19 cellular contexts compared by ENCODE assay signal in the genomic region with DNA sequence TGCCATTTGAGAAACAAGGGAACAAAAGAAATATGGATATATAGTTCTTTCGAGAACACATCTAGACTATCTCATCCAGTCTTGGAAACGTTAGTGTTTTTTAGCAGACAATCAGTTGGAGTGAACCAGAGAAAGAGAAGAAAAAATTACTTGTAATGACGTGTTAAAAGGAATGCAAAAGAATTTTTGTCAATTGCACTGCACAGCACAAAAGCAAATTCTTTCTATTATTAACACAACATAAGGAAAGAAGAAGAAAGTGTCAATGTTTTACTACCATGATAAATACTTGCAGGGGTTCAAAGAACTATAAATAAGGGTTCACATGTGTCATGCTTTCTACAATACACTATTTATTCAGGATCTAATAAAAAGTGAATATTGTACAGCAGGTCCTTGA. TPM values are rescaled to one million over a fixed set of nuclear protein-coding genes. Genes with fewer than 3 reads are reported as not detected.
"Had no signal": no experiment of that assay in that cellular context is flagged by ENCODE, and none has a peak within 500 bp of the region (broad histone marks: within the 10 kb centered on the region; RNA-seq: fewer than 3 reads in every experiment).

No MANE protein-coding gene starts in this region.

- H3K4me1 Mint-ChIP-seq: activated CD4-positive, alpha-beta T cell treated with anti-CD3 and anti-CD28 coated beads for 36 hours; activated naive CD8-positive, alpha-beta T cell treated with anti-CD3 and anti-CD28 coated beads for 36 hours; naive B cell had no signal

- DNase-seq: activated CD4-positive, alpha-beta memory T cell treated with anti-CD3 and anti-CD28 coated beads, Interleukin-2, amount 10 ng/mL, durations not matched to agents 7 days and 5 days; activated CD4-positive, alpha-beta T cell treated with anti-CD3 and anti-CD28 coated beads for 36 hours; activated gamma-delta T cell treated with Interleukin-2 at 50 U/mL for 16 hours; activated naive CD8-positive, alpha-beta T cell treated with anti-CD3 and anti-CD28 coated beads for 36 hours; activated T-cell treated with anti-CD3 and anti-CD28 coated beads, Interleukin-2, amount 50 U/mL, for 48 hours; aorta; colonic mucosa; hippocampal formation; kidney glomerular epithelial cell; naive B cell; psoas muscle; right lobe of liver; stimulated activated CD4-positive, alpha-beta T cell treated with anti-CD3 and anti-CD28 coated beads, Interleukin-2, amount 100 ng/mL, for 24 hours; stimulated activated naive CD4-positive, alpha-beta T cell treated with Interleukin-2 at 50 U/mL for 16 hours; WERI-Rb-1 had no signal

- H3K27ac ChIP-seq: cardiac muscle cell, colonic mucosa, psoas muscle, right lobe of liver, suprapubic skin, WERI-Rb-1 had no signal

- H3K9me3 ChIP-seq: colonic mucosa, psoas muscle, right lobe of liver, suprapubic skin had no signal

- H3K4me3 ChIP-seq: cardiac muscle cell, colonic mucosa, psoas muscle, right lobe of liver, suprapubic skin had no signal

- H3K4me3 Mint-ChIP-seq: activated CD4-positive, alpha-beta memory T cell treated with anti-CD3 and anti-CD28 coated beads, Interleukin-2, amount 10 ng/mL, durations not matched to agents 7 days and 5 days; activated CD4-positive, alpha-beta T cell treated with anti-CD3 and anti-CD28 coated beads for 36 hours; activated naive CD8-positive, alpha-beta T cell treated with anti-CD3 and anti-CD28 coated beads for 36 hours; naive B cell had no signal

- H3K27me3 ChIP-seq: cardiac muscle cell, colonic mucosa, right lobe of liver, suprapubic skin had no signal

- H3K9me3 Mint-ChIP-seq: activated CD4-positive, alpha-beta memory T cell treated with anti-CD3 and anti-CD28 coated beads, Interleukin-2, amount 10 ng/mL, durations not matched to agents 7 days and 5 days; activated naive CD8-positive, alpha-beta T cell treated with anti-CD3 and anti-CD28 coated beads for 36 hours had no signal

- H3K36me3 ChIP-seq: cardiac muscle cell, colonic mucosa, right lobe of liver, suprapubic skin, WERI-Rb-1 had no signal

- H3K4me1 ChIP-seq: colonic mucosa, psoas muscle, right lobe of liver had no signal

- ATAC-seq: activated CD4-positive, alpha-beta T cell treated with anti-CD3 and anti-CD28 coated beads for 36 hours; psoas muscle; right lobe of liver had no signal

- H3K27ac Mint-ChIP-seq: activated CD4-positive, alpha-beta memory T cell treated with anti-CD3 and anti-CD28 coated beads, Interleukin-2, amount 10 ng/mL, durations not matched to agents 7 days and 5 days; activated CD4-positive, alpha-beta T cell treated with anti-CD3 and anti-CD28 coated beads for 36 hours; activated naive CD8-positive, alpha-beta T cell treated with anti-CD3 and anti-CD28 coated beads for 36 hours; naive B cell had no signal

- H3K36me3 Mint-ChIP-seq: activated naive CD8-positive, alpha-beta T cell treated with anti-CD3 and anti-CD28 coated beads for 36 hours; naive B cell had no signal

- H3K27me3 Mint-ChIP-seq: activated naive CD8-positive, alpha-beta T cell treated with anti-CD3 and anti-CD28 coated beads for 36 hours had no signal

RNA-seq across cellular contexts. Expression of gene GSG1, which starts 27.5 kb away (rescaled TPM):
- total RNA-seq: activated CD4-positive, alpha-beta memory T cell treated with anti-CD3 and anti-CD28 coated beads, Interleukin-2, amount 10 ng/mL, durations not matched to agents 7 days and 5 days; activated CD4-positive, alpha-beta T cell treated with anti-CD3 and anti-CD28 coated beads for 36 hours; activated naive CD8-positive, alpha-beta T cell treated with anti-CD3 and anti-CD28 coated beads for 36 hours; aorta; cardiac muscle cell; colonic mucosa; lower leg skin; psoas muscle; right lobe of liver; suprapubic skin; ureter had no signal
- polyA plus RNA-seq: aorta, psoas muscle had no signal
